In the genomic region with DNA sequence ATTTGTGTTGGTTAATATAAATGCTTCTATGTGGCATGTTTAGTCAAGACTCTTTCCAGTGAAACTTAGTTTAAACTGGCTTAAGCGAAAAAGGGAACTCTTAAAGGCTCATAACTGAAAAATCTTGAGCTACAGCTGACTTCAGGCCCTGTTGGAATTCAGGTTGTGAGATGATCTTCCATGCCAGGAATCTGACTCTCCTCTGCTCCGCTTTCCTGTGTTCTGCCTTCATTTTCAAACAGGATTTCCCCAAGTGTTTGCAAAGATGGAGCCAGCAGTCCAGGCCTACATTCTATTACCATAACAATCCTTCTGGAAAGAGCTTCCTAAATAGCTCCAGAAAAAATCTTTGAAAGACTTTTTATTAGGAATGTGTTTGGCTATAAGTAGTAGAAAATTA, we compare ENCODE assay signal across 21 cellular contexts.
DNase-seq lines count a peak whose midpoint lies in the region; TF ChIP-seq lines count a peak whose summit lies in the region.
"Had no signal": no experiment of that assay in that cellular context is flagged by ENCODE, and none has a peak within 500 bp of the region (broad histone marks: within the 10 kb centered on the region; RNA-seq: fewer than 3 reads in every experiment).

No MANE protein-coding gene starts in this region.

- no peaks in the 10 kb centered on the region for H3K9me2 ChIP-seq in hepatocyte (replicated peaks; ENCODE audit: insufficient read depth)

- H3K18ac ChIP-seq in H9 (ENCODE audit: insufficient read length, low read depth, low read length) = no peak overlapping the region

- H3K4me3 Mint-ChIP-seq in H9 = no peak overlapping the region
- H3K4me3 Mint-ChIP-seq: CD8-positive, alpha-beta memory T cell; IgD-negative memory B cell had no signal

- WGBS in H9 (ENCODE audit: extremely low coverage, insufficient read length, low lambda C conversion rate) = no CpG with 5 or more reads among the region's 2 CpGs
- WGBS in smooth muscle cell (ENCODE audit: low lambda C conversion rate) = 81% methylated on average over 2 of the region's 2 CpGs
- WGBS in hepatocyte (ENCODE audit: low lambda C conversion rate, missing lambda C conversion rate) = 87% methylated on average over 2 of the region's 2 CpGs

- no peaks in the 10 kb centered on the region for H4K20me1 ChIP-seq in H9 (ENCODE audit: control insufficient read depth, insufficient read depth, insufficient read length)
- no peaks in the 10 kb centered on the region for H4K20me1 ChIP-seq in smooth muscle cell (ENCODE audit: low read depth)
- no peaks in the 10 kb centered on the region for H4K20me1 ChIP-seq in hepatocyte (ENCODE audit: insufficient read depth, poor library complexity, severe bottlenecking)

- no peaks in the 10 kb centered on the region for H3K27me3 ChIP-seq in H9 (ENCODE audit: insufficient read depth, low read length)
- no peaks in the 10 kb centered on the region for H3K27me3 ChIP-seq in smooth muscle cell (ENCODE audit: low read depth)
- H3K27me3 ChIP-seq in hepatocyte = no peaks in the 10 kb centered on the region

- no peak overlapping the region for H3T11ph ChIP-seq in H9 (ENCODE audit: low read length)

- DNase-seq in H9 = no peak
- peak; percentile 39 for DNase-seq in choroid plexus epithelial cell (ENCODE audit: low read depth)
- peak; percentile 47 for DNase-seq in kidney glomerular epithelial cell (lab: John Stamatoyannopoulos, UW)
- DNase-seq in smooth muscle cell (lab: John Stamatoyannopoulos, UW; ENCODE audit: unreplicated experiment) = no peak
- no peak for DNase-seq in GM20000 (ENCODE audit: low spot score)
- no peak for DNase-seq in hepatocyte (ENCODE audit: low spot score)
- no peak for DNase-seq in stimulated activated CD4-positive, alpha-beta T cell treated with anti-CD3 and anti-CD28 coated beads, Interleukin-2, amount 100 ng/mL, for 48 hours
- DNase-seq: AML-193; C1 segment of cervical spinal cord; Calu3; CD8-positive, alpha-beta memory T cell; DMS153; GOT3; NCI-H1105 treated with DMSO at 0.1 percent for 48 hours; NCI-H1694; NCI-H2081; NCI-H2171 treated with DMSO at 0.1 percent for 48 hours; NCI-H446; NCI-H526; SHP77 had no signal

- no peak overlapping the region for H3K14ac ChIP-seq in H9 (ENCODE audit: insufficient read depth, low read length)

- no peak overlapping the region for H2BK15ac ChIP-seq in H9 (ENCODE audit: low read depth, low read length)

- no peak overlapping the region for H3K23ac ChIP-seq in H9 (ENCODE audit: insufficient read length, low read depth, low read length)

- H3K23me2 ChIP-seq in H9 (ENCODE audit: insufficient read length, low read depth, low read length, poor library complexity, severe bottlenecking) = no peaks in the 10 kb centered on the region

- no peaks in the 10 kb centered on the region for H3K27me3 Mint-ChIP-seq in H9 (ENCODE audit: low read depth)
- H3K27me3 Mint-ChIP-seq: CD8-positive, alpha-beta memory T cell; IgD-negative memory B cell had no signal

- H3K27ac Mint-ChIP-seq in H9 = peak overlapping the region in 2 of 3 experiments; percentile 22 to 73; a peak in 4 of 7 replicates
- H3K27ac Mint-ChIP-seq: IgD-negative memory B cell had no signal

- H3K4me3 ChIP-seq in choroid plexus epithelial cell (ENCODE audit: low read depth, low read length) = no peak overlapping the region
- H3K4me3 ChIP-seq in smooth muscle cell = no peak overlapping the region
- H3K4me3 ChIP-seq in hepatocyte = no peak overlapping the region

- no peak overlapping the region for H2BK20ac ChIP-seq in H9 (ENCODE audit: low read depth, low read length, poor library complexity, severe bottlenecking)

- H3K4me1 ChIP-seq in H9 (ENCODE audit: insufficient read depth, low read length) = peaks cover 10% of the 10 kb centered on the region; the same call in 1 of the 2 replicates
- no peaks in the 10 kb centered on the region for H3K4me1 ChIP-seq in smooth muscle cell (ENCODE audit: low read depth)
- peaks cover 13% of the 10 kb centered on the region for H3K4me1 ChIP-seq in hepatocyte (ENCODE audit: insufficient read depth)

- H3K27ac ChIP-seq in H9 (ENCODE audit: insufficient read length, low read depth, low read length) (no peak overlapping the region), smooth muscle cell (ENCODE audit: low read depth) (peak overlapping the region; percentile 23), hepatocyte (no peak overlapping the region)

- no peak overlapping the region for H2BK120ac ChIP-seq in H9 (ENCODE audit: low read depth, low read length, poor library complexity, severe bottlenecking)

- no peaks in the 10 kb centered on the region for H3F3A ChIP-seq in smooth muscle cell (ENCODE audit: low read depth)

- no peak overlapping the region for H4K91ac ChIP-seq in H9 (ENCODE audit: insufficient read length, low read depth, low read length)

- no peak overlapping the region for H3K56ac ChIP-seq in H9 (ENCODE audit: insufficient read length, low read depth, low read length)

- H3K79me1 ChIP-seq in H9 (ENCODE audit: insufficient read depth, low read depth, low read length, poor library complexity, severe bottlenecking) = no peaks in the 10 kb centered on the region

- no peak overlapping the region for H3K9ac ChIP-seq in H9 (ENCODE audit: extremely low read depth, insufficient read length, low read length)
- no peak overlapping the region for H3K9ac ChIP-seq in smooth muscle cell (ENCODE audit: low read depth)

- H3K9me3 ChIP-seq in H9 (ENCODE audit: control insufficient read depth, low read depth, low read length) (no peaks in the 10 kb centered on the region), smooth muscle cell (replicated peaks; ENCODE audit: low read depth) (no peaks in the 10 kb centered on the region), hepatocyte (ENCODE audit: low read depth) (no peaks in the 10 kb centered on the region)

- no peak overlapping the region for H2BK12ac ChIP-seq in H9 (ENCODE audit: insufficient read length, low read depth, low read length)

- H3K79me2 ChIP-seq in H9 (ENCODE audit: insufficient read depth, low read length) (no peaks in the 10 kb centered on the region), smooth muscle cell (ENCODE audit: low read depth) (no peaks in the 10 kb centered on the region), hepatocyte (no peaks in the 10 kb centered on the region)

- H3K4ac ChIP-seq in H9 (ENCODE audit: low read depth, low read length) = no peak overlapping the region

- H4K8ac ChIP-seq in H9 (replicated peaks; ENCODE audit: insufficient read length, low read depth, low read length) = no peak overlapping the region

- no peak overlapping the region for H2AK5ac ChIP-seq in H9 (ENCODE audit: insufficient read length, low read length)

- TF ChIP-seq CTCF in H9 (conservative IDR thresholded peaks at IDR 0.05) (no peak), choroid plexus epithelial cell (conservative IDR thresholded peaks at IDR 0.05; ENCODE audit: low read depth, low read length) (no peak), smooth muscle cell (IDR thresholded peaks at IDR 0.05; ENCODE audit: borderline replicate concordance, insufficient read depth, poor library complexity, severe bottlenecking) (no peak), GM20000 (IDR thresholded peaks at IDR 0.05; ENCODE audit: extremely low read depth, missing control alignments) (no peak), hepatocyte (IDR thresholded peaks at IDR 0.05; ENCODE audit: poor library complexity) (no peak)

- H3K36me3 Mint-ChIP-seq in H9 (ENCODE audit: insufficient read depth in 1 of 3, low read depth in 3 of 3) = peaks cover 7 to 15% (median 7%) of the 10 kb centered on the region in 3 experiments

- H2AFZ ChIP-seq in H9 (ENCODE audit: low read length) = no peak overlapping the region
- no peak overlapping the region for H2AFZ ChIP-seq in smooth muscle cell (ENCODE audit: low read depth)
- H2AFZ ChIP-seq in hepatocyte = no peak overlapping the region

- H3K4me2 ChIP-seq in H9 (ENCODE audit: insufficient read depth, insufficient read length, low read length) (no peak overlapping the region), smooth muscle cell (no peak overlapping the region), hepatocyte (no peak overlapping the region)

- no peaks in the 10 kb centered on the region for H3K9me3 Mint-ChIP-seq in H9
- H3K9me3 Mint-ChIP-seq: CD8-positive, alpha-beta memory T cell; IgD-negative memory B cell had no signal

- H2BK5ac ChIP-seq in H9 (ENCODE audit: insufficient read length, low read length) = no peak overlapping the region

- no peak overlapping the region for H4K5ac ChIP-seq in H9 (ENCODE audit: insufficient read length, low read depth, low read length)

- H3K36me3 ChIP-seq in smooth muscle cell (ENCODE audit: low read depth) = no peaks in the 10 kb centered on the region
- no peaks in the 10 kb centered on the region for H3K36me3 ChIP-seq in hepatocyte (replicated peaks; ENCODE audit: insufficient read depth, low read depth)

- H3K4me1 Mint-ChIP-seq in H9 = peaks cover 31 to 32% of the 10 kb centered on the region in 2 experiments

Comparison
In these comparisons a context has a peak if more than half of its experiments do, and no peak if none do; other contexts are left out.
1. DNase-seq: peak in choroid plexus epithelial cell (single experiment) and kidney glomerular epithelial cell (single experiment); none in H9 (single experiment), smooth muscle cell (single experiment), GM20000 (single experiment), hepatocyte (single experiment) and stimulated activated CD4-positive, alpha-beta T cell treated with anti-CD3 and anti-CD28 coated beads, Interleukin-2, amount 100 ng/mL, for 48 hours (0 of 2).